In genomic region chr6:15507221-15507620, GRCh38 we compare ENCODE assay signal across 28 cellular contexts.
DNase-seq lines count a peak whose midpoint lies in the region; ATAC-seq, FAIRE-seq and TF ChIP-seq lines count a peak whose summit lies in the region.
"Had no signal": no experiment of that assay in that cellular context is flagged by ENCODE, and none has a peak within 500 bp of the region (broad histone marks: within the 10 kb centered on the region; RNA-seq: fewer than 3 reads in every experiment).

No MANE protein-coding gene starts in this region.

- peaks cover 6% of the 10 kb centered on the region for H3F3A ChIP-seq in SK-N-SH (replicated peaks; ENCODE audit: insufficient read depth)

- no peak for TF ChIP-seq RAD21 in SK-N-SH (IDR thresholded peaks at IDR 0.05; ENCODE audit: low read length)

- H3K4me3 Mint-ChIP-seq in activated CD8-positive, alpha-beta memory T cell treated with anti-CD3 and anti-CD28 coated beads, Interleukin-2, amount 10 ng/mL, durations not matched to agents 7 days and 5 days = no peak overlapping the region
- H3K4me3 Mint-ChIP-seq in CD8-positive, alpha-beta T cell = no peak overlapping the region
- H3K4me3 Mint-ChIP-seq in activated T-helper 1 cell treated with anti-CD3 and anti-CD28 coated beads, Interleukin-12 subunit alpha, Interleukin-12 subunit beta, Interleukin-2, Interleukin-4 antibody, amounts not matched to agents 30 ng/mL and 10 ng/mL and 1 ng/mL, durations not matched to agents 14 hours and 24 hours and 36 hours = no peak overlapping the region
- H3K4me3 Mint-ChIP-seq: activated CD4-positive, alpha-beta T cell treated with anti-CD3 and anti-CD28 coated beads, Interleukin-2, amount 10 ng/mL, durations not matched to agents 24 days and 14 days; CD4-positive, alpha-beta T cell; HFFc6; nephron; stimulated activated memory B cell treated with anti-CD40 and anti-IgM and Interleukin-4, amounts not matched to agents 10 μg/mL and 1 μg/mL and 100 μg/mL, for 72 hours; T-helper 1 cell treated with Interleukin-12 subunit alpha and Interleukin-12 subunit beta and Interleukin-4 antibody, amounts not matched to agents 30 μg/mL and 1 μg/mL, for 36 hours had no signal

- no peaks in the 10 kb centered on the region for H3K27me3 ChIP-seq in CD8-positive, alpha-beta T cell (ENCODE audit: insufficient read depth, low read length)
- H3K27me3 ChIP-seq in osteoblast (ENCODE audit: insufficient read depth, low read length) (no peaks in the 10 kb centered on the region), SK-N-SH (ENCODE audit: insufficient read depth) (no peaks in the 10 kb centered on the region), right lobe of liver (no peaks in the 10 kb centered on the region)
- H3K27me3 ChIP-seq: colonic mucosa, vagina had no signal

- H4K20me1 ChIP-seq in osteoblast (ENCODE audit: insufficient read depth, low read length) (peaks cover 32% of the 10 kb centered on the region), SK-N-SH (ENCODE audit: insufficient read depth) (peaks cover 55% of the 10 kb centered on the region)

- no peaks in the 10 kb centered on the region for H3K9me3 ChIP-seq in CD8-positive, alpha-beta T cell (ENCODE audit: low read length)
- H3K9me3 ChIP-seq in osteoblast (ENCODE audit: low read depth, low read length) (no peaks in the 10 kb centered on the region), SK-N-SH (no peaks in the 10 kb centered on the region), right lobe of liver (no peaks in the 10 kb centered on the region)
- H3K9me3 ChIP-seq: colonic mucosa, lower lobe of right lung, vagina had no signal

- TF ChIP-seq CTCF in CD8-positive, alpha-beta T cell (IDR thresholded peaks at IDR 0.05) = no peak
- TF ChIP-seq CTCF in osteoblast (IDR thresholded peaks at IDR 0.05; ENCODE audit: extremely low read depth, low read depth, low read length) (no peak), SK-N-SH (IDR thresholded peaks at IDR 0.05) (no peak), right lobe of liver (IDR thresholded peaks at IDR 0.05) (no peak)

- H3K36me3 ChIP-seq in CD8-positive, alpha-beta T cell (ENCODE audit: insufficient read depth, low read length) = peaks cover 56% of the 10 kb centered on the region
- H3K36me3 ChIP-seq in osteoblast (ENCODE audit: insufficient read depth, low read length) (peaks cover 19% of the 10 kb centered on the region), SK-N-SH (replicated peaks in 1 of 2; ENCODE audit: control insufficient read depth in 1 of 2, insufficient read depth in 2 of 2, low read length in 1 of 2) (peaks cover 8 to 14% of the 10 kb centered on the region in 2 experiments), right lobe of liver (peaks cover 0 to 10% (median 3%) of the 10 kb centered on the region in 4 donors)
- H3K36me3 ChIP-seq: colonic mucosa had no signal

- no peaks in the 10 kb centered on the region for H3K4me1 Mint-ChIP-seq in activated CD8-positive, alpha-beta memory T cell treated with anti-CD3 and anti-CD28 coated beads, Interleukin-2, amount 10 ng/mL, durations not matched to agents 7 days and 5 days
- H3K4me1 Mint-ChIP-seq in CD8-positive, alpha-beta T cell (ENCODE audit: low read depth) = no peaks in the 10 kb centered on the region
- H3K4me1 Mint-ChIP-seq in activated T-helper 1 cell treated with anti-CD3 and anti-CD28 coated beads, Interleukin-12 subunit alpha, Interleukin-12 subunit beta, Interleukin-2, Interleukin-4 antibody, amounts not matched to agents 30 ng/mL and 10 ng/mL and 1 ng/mL, durations not matched to agents 14 hours and 24 hours and 36 hours (ENCODE audit: low read depth) = peaks cover 5% of the 10 kb centered on the region
- H3K4me1 Mint-ChIP-seq: stimulated activated memory B cell treated with anti-CD40 and anti-IgM and Interleukin-4, amounts not matched to agents 10 μg/mL and 1 μg/mL and 100 μg/mL, for 72 hours had no signal

- no peaks in the 10 kb centered on the region for H3K9me3 Mint-ChIP-seq in activated CD8-positive, alpha-beta memory T cell treated with anti-CD3 and anti-CD28 coated beads, Interleukin-2, amount 10 ng/mL, durations not matched to agents 7 days and 5 days (ENCODE audit: low read depth)
- no peaks in the 10 kb centered on the region for H3K9me3 Mint-ChIP-seq in CD8-positive, alpha-beta T cell
- no peaks in the 10 kb centered on the region for H3K9me3 Mint-ChIP-seq in activated T-helper 1 cell treated with anti-CD3 and anti-CD28 coated beads, Interleukin-12 subunit alpha, Interleukin-12 subunit beta, Interleukin-2, Interleukin-4 antibody, amounts not matched to agents 30 ng/mL and 10 ng/mL and 1 ng/mL, durations not matched to agents 14 hours and 24 hours and 36 hours
- H3K9me3 Mint-ChIP-seq: activated CD4-positive, alpha-beta T cell treated with anti-CD3 and anti-CD28 coated beads, Interleukin-2, amount 10 ng/mL, durations not matched to agents 24 days and 14 days; CD4-positive, alpha-beta T cell; HFFc6; nephron; stimulated activated memory B cell treated with anti-CD40 and anti-IgM and Interleukin-4, amounts not matched to agents 10 μg/mL and 1 μg/mL and 100 μg/mL, for 72 hours; T-helper 1 cell treated with Interleukin-12 subunit alpha and Interleukin-12 subunit beta and Interleukin-4 antibody, amounts not matched to agents 30 μg/mL and 1 μg/mL, for 36 hours had no signal

- no peaks in the 10 kb centered on the region for H3K4me1 ChIP-seq in CD8-positive, alpha-beta T cell (ENCODE audit: insufficient read depth, low read length)
- H3K4me1 ChIP-seq in osteoblast (ENCODE audit: insufficient read depth, low read length) = peaks cover 19% of the 10 kb centered on the region
- peaks cover 17 to 30% of the 10 kb centered on the region in 2 experiments for H3K4me1 ChIP-seq in SK-N-SH (ENCODE audit: control insufficient read depth in 1 of 2, insufficient read depth in 2 of 2, low read depth in 1 of 2, low read length in 1 of 2)
- peaks cover 0 to 36% (median 11%) of the 10 kb centered on the region in 4 donors for H3K4me1 ChIP-seq in right lobe of liver
- H3K4me1 ChIP-seq: colonic mucosa had no signal

- no peak overlapping the region for H3K4me3 ChIP-seq in CD8-positive, alpha-beta T cell (ENCODE audit: low read depth, low read length)
- H3K4me3 ChIP-seq in osteoblast (ENCODE audit: insufficient read depth, low read length) (no peak overlapping the region), SK-N-SH (ENCODE audit: low read depth in 2 of 2, low read length in 1 of 2) (no peak overlapping the region), right lobe of liver (no peak overlapping the region)
- H3K4me3 ChIP-seq: colonic mucosa, GM23248, lower lobe of right lung, vagina had no signal

- no peak overlapping the region for H3K9ac ChIP-seq in SK-N-SH
- H3K9ac ChIP-seq: GM23248, parathyroid adenoma had no signal

- no peak for TF ChIP-seq EP300 in SK-N-SH (IDR thresholded peaks at IDR 0.05; ENCODE audit: borderline replicate concordance in 1 of 2, low read depth in 1 of 2, low read length in 1 of 2)

- no peak overlapping the region for H3K27ac ChIP-seq in CD8-positive, alpha-beta T cell (ENCODE audit: low read depth, low read length)
- H3K27ac ChIP-seq in osteoblast (ENCODE audit: low read depth, low read length) (no peak overlapping the region), SK-N-SH (ENCODE audit: low read depth in 2 of 2, low read length in 1 of 2) (no peak overlapping the region), right lobe of liver (no peak overlapping the region)
- H3K27ac ChIP-seq: colonic mucosa, GM23248, HL-60, lower lobe of right lung, parathyroid adenoma, vagina had no signal

- H2AFZ ChIP-seq in osteoblast (ENCODE audit: low read length) (no peak overlapping the region), SK-N-SH (ENCODE audit: low read depth) (no peak overlapping the region)
- H2AFZ ChIP-seq: GM23248, parathyroid adenoma had no signal

- H3K36me3 Mint-ChIP-seq in activated CD8-positive, alpha-beta memory T cell treated with anti-CD3 and anti-CD28 coated beads, Interleukin-2, amount 10 ng/mL, durations not matched to agents 7 days and 5 days = peaks cover 6% of the 10 kb centered on the region
- peaks cover 90% of the 10 kb centered on the region for H3K36me3 Mint-ChIP-seq in CD8-positive, alpha-beta T cell
- peaks cover 49% of the 10 kb centered on the region for H3K36me3 Mint-ChIP-seq in activated T-helper 1 cell treated with anti-CD3 and anti-CD28 coated beads, Interleukin-12 subunit alpha, Interleukin-12 subunit beta, Interleukin-2, Interleukin-4 antibody, amounts not matched to agents 30 ng/mL and 10 ng/mL and 1 ng/mL, durations not matched to agents 14 hours and 24 hours and 36 hours (ENCODE audit: low read depth)

- POLR2A ChIA-PET in CD8-positive, alpha-beta T cell (lab: Charles Lee) = no interaction called here
- POLR2A ChIA-PET in SK-N-SH (lab: Yijun Ruan, JAX) = no interaction called here

- WGBS in SK-N-SH (ENCODE audit: low lambda C conversion rate) = 97% methylated on average over 11 of the region's 11 CpGs
- 100% methylated on average over 1 of the region's 11 CpGs for whole genome bisulfite sequencing in right lobe of liver (ENCODE audit: insufficient coverage, low coverage, low lambda C conversion rate, missing lambda C conversion rate)

- FAIRE-seq in GM19239 (lab: Jason Lieb, UNC) = no peak
- FAIRE-seq: HepG2, keratinocyte had no signal

- no peak for DNase-seq in activated CD8-positive, alpha-beta memory T cell treated with anti-CD3 and anti-CD28 coated beads, Interleukin-2, amount 10 ng/mL, durations not matched to agents 7 days and 5 days
- DNase-seq in activated CD8-positive, alpha-beta memory T cell treated with anti-CD3 and anti-CD28 coated beads, Interleukin-2, amount 50 U/mL, for 48 hours = no peak
- no peak for DNase-seq in CD8-positive, alpha-beta T cell
- no peak for DNase-seq in activated T-helper 1 cell treated with anti-CD3 and anti-CD28 coated beads, Interleukin-12 subunit alpha, Interleukin-12 subunit beta, Interleukin-2, Interleukin-4 antibody, amounts not matched to agents 30 ng/mL and 10 ng/mL and 1 ng/mL, durations not matched to agents 14 hours and 24 hours and 36 hours (ENCODE audit: low spot score)
- DNase-seq in osteoblast (ENCODE audit: insufficient read length, low spot score, missing footprints) (peak; percentile 31), GM19239 (ENCODE audit: insufficient read length, low spot score) (no peak), SK-N-SH (no peak), right lobe of liver (no peak)
- DNase-seq: activated CD4-positive, alpha-beta T cell treated with anti-CD3 and anti-CD28 coated beads, Interleukin-2, amount 10 ng/mL, durations not matched to agents 24 days and 14 days; colonic mucosa; DMS 273 treated with DMSO at 0.1 percent for 48 hours; effector memory CD4-positive, alpha-beta T cell; GM23248; HFFc6; lower lobe of right lung; NCI-H146; NCI-H446 treated with DMSO at 0.1 percent for 48 hours; stimulated activated CD4-positive, alpha-beta T cell treated with anti-CD3 and anti-CD28 coated beads, Interleukin-4, amount 100 ng/mL, for 4 hours had no signal

- ATAC-seq in activated CD8-positive, alpha-beta memory T cell treated with anti-CD3 and anti-CD28 coated beads, Interleukin-2, amount 10 ng/mL, durations not matched to agents 7 days and 5 days = no peak
- no peak for ATAC-seq in CD8-positive, alpha-beta T cell
- ATAC-seq in right lobe of liver = no peak
- ATAC-seq: HepG2; lower lobe of right lung; right cardiac atrium; stimulated activated memory B cell treated with anti-CD40 and anti-IgM and Interleukin-4, amounts not matched to agents 10 μg/mL and 1 μg/mL and 100 μg/mL, for 72 hours had no signal

- intact Hi-C loops in CD8-positive, alpha-beta T cell (cut with DNase I, micrococcal nuclease) = no loop called here
- intact Hi-C loops in activated T-helper 1 cell treated with anti-CD3 and anti-CD28 coated beads, Interleukin-12 subunit alpha, Interleukin-12 subunit beta, Interleukin-2, Interleukin-4 antibody, amounts not matched to agents 30 ng/mL and 10 ng/mL and 1 ng/mL, durations not matched to agents 14 hours and 24 hours and 36 hours (cut with micrococcal nuclease) = no loop called here
- intact Hi-C loops in right lobe of liver (cut with DNase I) = no loop called here

- H3K27me3 Mint-ChIP-seq in activated CD8-positive, alpha-beta memory T cell treated with anti-CD3 and anti-CD28 coated beads, Interleukin-2, amount 10 ng/mL, durations not matched to agents 7 days and 5 days = no peaks in the 10 kb centered on the region
- H3K27me3 Mint-ChIP-seq in CD8-positive, alpha-beta T cell (ENCODE audit: low read depth) = no peaks in the 10 kb centered on the region
- no peaks in the 10 kb centered on the region for H3K27me3 Mint-ChIP-seq in activated T-helper 1 cell treated with anti-CD3 and anti-CD28 coated beads, Interleukin-12 subunit alpha, Interleukin-12 subunit beta, Interleukin-2, Interleukin-4 antibody, amounts not matched to agents 30 ng/mL and 10 ng/mL and 1 ng/mL, durations not matched to agents 14 hours and 24 hours and 36 hours (ENCODE audit: insufficient read depth)
- H3K27me3 Mint-ChIP-seq: activated CD4-positive, alpha-beta T cell treated with anti-CD3 and anti-CD28 coated beads, Interleukin-2, amount 10 ng/mL, durations not matched to agents 24 days and 14 days; CD4-positive, alpha-beta T cell; stimulated activated memory B cell treated with anti-CD40 and anti-IgM and Interleukin-4, amounts not matched to agents 10 μg/mL and 1 μg/mL and 100 μg/mL, for 72 hours had no signal

- CTCF ChIA-PET in activated CD8-positive, alpha-beta memory T cell treated with anti-CD3 and anti-CD28 coated beads, Interleukin-2, amount 10 ng/mL, durations not matched to agents 7 days and 5 days (lab: Charles Lee) = no interaction called here
- CTCF ChIA-PET in CD8-positive, alpha-beta T cell (lab: Charles Lee) = no interaction called here
- CTCF ChIA-PET in SK-N-SH (lab: Yijun Ruan, JAX) = no interaction called here

- no peak overlapping the region for H3K4me2 ChIP-seq in osteoblast (ENCODE audit: insufficient read depth, low read length)
- no peak overlapping the region for H3K4me2 ChIP-seq in SK-N-SH

- no peaks in the 10 kb centered on the region for H3K9me2 ChIP-seq in SK-N-SH

- TF ChIP-seq POLR2A in right lobe of liver (IDR thresholded peaks at IDR 0.05) = no peak

- H3K79me2 ChIP-seq in osteoblast (ENCODE audit: insufficient read depth, low read length) (peaks cover 18% of the 10 kb centered on the region), SK-N-SH (ENCODE audit: insufficient read depth) (0 out of 2 replicates have a peak, but pooled peaks cover 7% of the 10 kb centered on the region)

- H3K27ac Mint-ChIP-seq in activated CD8-positive, alpha-beta memory T cell treated with anti-CD3 and anti-CD28 coated beads, Interleukin-2, amount 10 ng/mL, durations not matched to agents 7 days and 5 days = peak overlapping the region; percentile 17
- peak overlapping the region; percentile 74 for H3K27ac Mint-ChIP-seq in CD8-positive, alpha-beta T cell
- peak overlapping the region; percentile 63 for H3K27ac Mint-ChIP-seq in activated T-helper 1 cell treated with anti-CD3 and anti-CD28 coated beads, Interleukin-12 subunit alpha, Interleukin-12 subunit beta, Interleukin-2, Interleukin-4 antibody, amounts not matched to agents 30 ng/mL and 10 ng/mL and 1 ng/mL, durations not matched to agents 14 hours and 24 hours and 36 hours
- H3K27ac Mint-ChIP-seq: activated CD4-positive, alpha-beta T cell treated with anti-CD3 and anti-CD28 coated beads, Interleukin-2, amount 10 ng/mL, durations not matched to agents 24 days and 14 days; CD4-positive, alpha-beta T cell; HFFc6; stimulated activated memory B cell treated with anti-CD40 and anti-IgM and Interleukin-4, amounts not matched to agents 10 μg/mL and 1 μg/mL and 100 μg/mL, for 72 hours; T-helper 1 cell treated with Interleukin-12 subunit alpha and Interleukin-12 subunit beta and Interleukin-4 antibody, amounts not matched to agents 30 μg/mL and 1 μg/mL, for 36 hours had no signal

Comparison
In these comparisons a context has a peak if more than half of its experiments do, and no peak if none do; other contexts are left out.
1. H3K27ac Mint-ChIP-seq: peak in every context shown above with its lines; median percentile 74 in CD8-positive, alpha-beta T cell; 63 in activated T-helper 1 cell treated with anti-CD3 and anti-CD28 coated beads, Interleukin-12 subunit alpha, Interleukin-12 subunit beta, Interleukin-2, Interleukin-4 antibody, amounts not matched to agents 30 ng/mL and 10 ng/mL and 1 ng/mL, durations not matched to agents 14 hours and 24 hours and 36 hours; 17 in activated CD8-positive, alpha-beta memory T cell treated with anti-CD3 and anti-CD28 coated beads, Interleukin-2, amount 10 ng/mL, durations not matched to agents 7 days and 5 days.